In the genomic region with DNA sequence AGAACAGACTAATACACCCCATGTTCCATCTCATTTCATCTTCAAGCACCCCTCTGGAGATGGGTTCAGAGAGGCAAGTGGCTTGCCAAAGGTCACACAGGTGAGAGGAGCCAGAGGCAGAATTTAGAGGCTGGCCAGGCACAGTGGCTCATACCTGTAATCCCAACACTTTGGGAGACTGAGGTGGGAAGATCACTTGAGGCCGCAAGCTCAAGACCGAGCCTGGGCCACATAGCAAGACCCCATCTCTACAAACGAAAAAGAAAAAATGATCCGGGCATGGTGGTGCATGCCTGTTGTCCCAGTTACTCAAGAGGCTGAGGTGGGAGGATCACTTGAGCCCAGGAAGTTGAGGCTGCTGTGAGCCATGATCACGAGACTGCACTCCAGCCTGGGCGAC, we compare ENCODE assay signal across 38 cellular contexts. TPM values are rescaled to one million over a fixed set of nuclear protein-coding genes. Genes with fewer than 3 reads are reported as not detected.
"Had no signal": no experiment of that assay in that cellular context is flagged by ENCODE, and none has a peak within 500 bp of the region (broad histone marks: within the 10 kb centered on the region; RNA-seq: fewer than 3 reads in every experiment).

No MANE protein-coding gene starts in this region.

- H3K27me3 ChIP-seq: MG63 had no signal

- H3K36me3 ChIP-seq: MG63 had no signal

- DNase-seq: MG63, MM.1S, MV-4-11, NCI-H1048, NCI-H1092, NCI-H1092 treated with DMSO at 0.1 percent for 48 hours, NCI-H1105, NCI-H1105 treated with DMSO at 0.1 percent for 48 hours, NCI-H1417, NCI-H1417 treated with DMSO at 0.1 percent for 48 hours, NCI-H1436, NCI-H1436 treated with DMSO at 0.1 percent for 48 hours, NCI-H146, NCI-H1694, NCI-H1694 treated with DMSO at 0.1 percent for 48 hours, NCI-H187, NCI-H187 treated with DMSO at 0.1 percent for 48 hours, NCI-H1930, NCI-H2029, NCI-H2029 treated with DMSO at 0.1 percent for 48 hours, NCI-H2081, NCI-H2081 treated with DMSO at 0.1 percent for 48 hours, NCI-H2107, NCI-H2171, NCI-H2171 treated with DMSO at 0.1 percent for 48 hours, NCI-H2227 treated with DMSO at 0.1 percent for 48 hours, NCI-H226, NCI-H345, NCI-H446, NCI-H446 treated with DMSO at 0.1 percent for 48 hours, NCI-H510A, NCI-H510A treated with DMSO at 0.1 percent for 48 hours, NCI-H524, NCI-H524 treated with DMSO at 0.1 percent for 48 hours, NCI-H526 had no signal

- H3K4me3 ChIP-seq: MG63 had no signal

- H3K9me3 ChIP-seq: MG63 had no signal

RNA-seq across cellular contexts. Expression of gene MYL10, which starts 34.7 kb away (rescaled TPM):
- total RNA-seq: M059J, MCF 10A, NCI-H460 had no signal
